Comparison of ENCODE assay signal across 28 cellular contexts in genomic region chr7:146858690-146859089, GRCh38.
"Had no signal": no experiment of that assay in that cellular context is flagged by ENCODE, and none has a peak within 500 bp of the region (broad histone marks: within the 10 kb centered on the region; RNA-seq: fewer than 3 reads in every experiment).

No MANE protein-coding gene starts in this region.

- H3K4me1 ChIP-seq: colonic mucosa, esophagus muscularis mucosa, esophagus squamous epithelium, foreskin keratinocyte, gastrocnemius medialis, gastroesophageal sphincter, heart left ventricle, heart right ventricle had no signal

- H3K27me3 ChIP-seq: colonic mucosa, dorsolateral prefrontal cortex, esophagus muscularis mucosa, esophagus squamous epithelium, foreskin keratinocyte, gastrocnemius medialis, gastroesophageal sphincter, heart left ventricle, heart right ventricle had no signal

- H3K9me3 ChIP-seq: colonic mucosa, esophagus muscularis mucosa, gastrocnemius medialis, gastroesophageal sphincter, heart left ventricle, heart right ventricle had no signal

- H3K4me3 ChIP-seq: colonic mucosa, coronary artery, dorsolateral prefrontal cortex, esophagus muscularis mucosa, esophagus squamous epithelium, gastrocnemius medialis, gastroesophageal sphincter, heart left ventricle, heart right ventricle had no signal

- H3K36me3 ChIP-seq: colonic mucosa, esophagus muscularis mucosa, esophagus squamous epithelium, gastrocnemius medialis, gastroesophageal sphincter, heart left ventricle, heart right ventricle had no signal

- DNase-seq: colonic mucosa; cortex of kidney; dermis blood vessel endothelial cell; dorsolateral prefrontal cortex; effector CD4-positive, alpha-beta T cell; effector CD8-positive, alpha-beta T cell; effector memory CD4-positive, alpha-beta T cell; effector memory CD8-positive, alpha-beta T cell; endodermal cell; erythroblast; esophagus squamous epithelium; foreskin fibroblast; foreskin keratinocyte; foreskin melanocyte; gastrocnemius medialis; glutamatergic neuron; head of caudate nucleus; heart left ventricle; heart right ventricle had no signal

- FAIRE-seq: colon, endometrium, endothelial cell of umbilical vein, frontal cortex had no signal

- ATAC-seq: effector memory CD8-positive, alpha-beta T cell; esophagus mucosa; foreskin keratinocyte; gastrocnemius medialis; gastroesophageal sphincter; heart left ventricle; heart right ventricle had no signal

- H3K27ac ChIP-seq: colonic mucosa, coronary artery, dorsolateral prefrontal cortex, epithelial cell of prostate, esophagus muscularis mucosa, esophagus squamous epithelium, foreskin keratinocyte, gastrocnemius medialis, gastroesophageal sphincter, heart left ventricle, heart right ventricle had no signal
